In the genomic region with DNA sequence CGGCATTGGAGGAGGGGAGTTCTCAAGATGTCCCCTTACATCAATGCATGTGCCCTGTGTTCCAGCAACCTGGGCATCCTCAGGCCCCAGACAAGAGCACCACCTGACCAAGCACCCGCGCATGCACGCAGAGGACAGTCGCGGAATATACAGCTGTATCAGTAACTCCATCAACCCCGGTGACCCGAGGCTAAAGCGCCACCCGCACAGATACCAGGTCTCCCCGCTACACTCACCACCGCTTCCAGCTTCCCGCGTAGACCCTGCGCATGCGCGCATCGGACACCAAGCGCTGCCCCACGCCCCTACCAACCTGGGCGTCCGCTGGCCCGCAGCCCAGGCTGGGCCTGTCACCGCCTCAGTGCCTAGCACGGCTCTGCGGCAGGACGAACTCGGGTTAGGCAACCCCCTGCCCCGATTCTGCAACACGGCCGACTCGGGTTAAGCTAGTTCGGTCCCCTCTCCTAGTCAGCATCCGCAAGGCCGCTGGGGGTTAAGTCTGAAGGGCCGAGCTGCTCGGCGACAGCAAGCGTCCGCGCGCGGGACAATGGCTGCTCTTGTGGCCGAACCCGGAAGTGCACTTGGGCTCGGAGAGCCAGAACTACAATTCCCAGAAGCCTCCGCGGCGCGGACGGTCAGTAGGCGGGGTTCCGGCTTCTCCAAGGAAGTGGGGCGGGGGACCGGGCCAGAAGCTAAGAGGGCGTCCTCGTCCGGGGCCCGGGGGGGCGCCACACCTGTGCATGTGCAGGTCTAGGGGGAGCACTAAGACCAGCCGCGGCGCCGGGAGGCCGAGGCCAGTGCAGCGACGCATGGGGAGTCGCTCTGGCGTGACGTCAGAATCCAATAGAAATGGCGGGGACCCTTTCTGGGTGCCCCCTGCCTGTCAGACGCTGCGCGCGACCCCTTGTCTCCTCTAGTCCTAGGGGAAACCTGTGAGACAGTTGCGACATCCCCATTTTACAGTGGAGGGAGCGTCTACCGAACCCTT, we compare ENCODE assay signal across 1 cellular context.
TF ChIP-seq lines count a peak whose summit lies in the region.

A gene (minus strand): TSS at position 561 of the 988 bp plus-strand sequence. CDS start 3,188 bp downstream, outside the sequence.

TF ChIP-seq in WTC11, 78 proteins besides CTCF, POLR2A, EP300 and RAD21 (continued from another document):
- TF ChIP-seq, protein P1, sequence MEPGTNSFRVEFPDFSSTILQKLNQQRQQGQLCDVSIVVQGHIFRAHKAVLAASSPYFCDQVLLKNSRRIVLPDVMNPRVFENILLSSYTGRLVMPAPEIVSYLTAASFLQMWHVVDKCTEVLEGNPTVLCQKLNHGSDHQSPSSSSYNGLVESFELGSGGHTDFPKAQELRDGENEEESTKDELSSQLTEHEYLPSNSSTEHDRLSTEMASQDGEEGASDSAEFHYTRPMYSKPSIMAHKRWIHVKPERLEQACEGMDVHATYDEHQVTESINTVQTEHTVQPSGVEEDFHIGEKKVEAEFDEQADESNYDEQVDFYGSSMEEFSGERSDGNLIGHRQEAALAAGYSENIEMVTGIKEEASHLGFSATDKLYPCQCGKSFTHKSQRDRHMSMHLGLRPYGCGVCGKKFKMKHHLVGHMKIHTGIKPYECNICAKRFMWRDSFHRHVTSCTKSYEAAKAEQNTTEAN (CRISPR knock-in tag; IDR thresholded peaks at IDR 0.05), result peak; percentile 82; the same call in 1 of the 2 replicates
- no peak for TF ChIP-seq GRHL2 (CRISPR knock-in tag; IDR thresholded peaks at IDR 0.05; ENCODE audit: insufficient replicate concordance, severe bottlenecking)
- TF ChIP-seq, protein P2, sequence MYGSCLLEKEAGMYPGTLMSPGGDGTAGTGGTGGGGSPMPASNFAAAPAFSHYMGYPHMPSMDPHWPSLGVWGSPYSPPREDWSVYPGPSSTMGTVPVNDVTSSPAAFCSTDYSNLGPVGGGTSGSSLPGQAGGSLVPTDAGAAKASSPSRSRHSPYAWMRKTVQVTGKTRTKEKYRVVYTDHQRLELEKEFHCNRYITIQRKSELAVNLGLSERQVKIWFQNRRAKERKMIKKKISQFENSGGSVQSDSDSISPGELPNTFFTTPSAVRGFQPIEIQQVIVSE (CRISPR knock-in tag; IDR thresholded peaks at IDR 0.05; ENCODE audit: borderline replicate concordance), result no peak
- TF ChIP-seq, protein P3, sequence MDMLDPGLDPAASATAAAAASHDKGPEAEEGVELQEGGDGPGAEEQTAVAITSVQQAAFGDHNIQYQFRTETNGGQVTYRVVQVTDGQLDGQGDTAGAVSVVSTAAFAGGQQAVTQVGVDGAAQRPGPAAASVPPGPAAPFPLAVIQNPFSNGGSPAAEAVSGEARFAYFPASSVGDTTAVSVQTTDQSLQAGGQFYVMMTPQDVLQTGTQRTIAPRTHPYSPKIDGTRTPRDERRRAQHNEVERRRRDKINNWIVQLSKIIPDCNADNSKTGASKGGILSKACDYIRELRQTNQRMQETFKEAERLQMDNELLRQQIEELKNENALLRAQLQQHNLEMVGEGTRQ (CRISPR knock-in tag; IDR thresholded peaks at IDR 0.05), result peak; percentile 11
- TF ChIP-seq NFE2L1 (CRISPR knock-in tag; IDR thresholded peaks at IDR 0.05), result peak; percentile 69; the same call in 1 of the 2 replicates
- no peak for TF ChIP-seq ESRRA (CRISPR knock-in tag; IDR thresholded peaks at IDR 0.05; ENCODE audit: borderline replicate concordance)
- 0 out of 2 replicates have a peak, but pooled peaks have one; percentile 48 for TF ChIP-seq SMAD4 (CRISPR knock-in tag; IDR thresholded peaks at IDR 0.05)
- 0 out of 2 replicates have a peak, but pooled peaks have one; percentile 53 for TF ChIP-seq TP53 (CRISPR knock-in tag; IDR thresholded peaks at IDR 0.05)
- TF ChIP-seq FOXK1 (CRISPR knock-in tag; IDR thresholded peaks at IDR 0.05), result peak; percentile 66; the same call in 1 of the 2 replicates
- TF ChIP-seq, protein P4, sequence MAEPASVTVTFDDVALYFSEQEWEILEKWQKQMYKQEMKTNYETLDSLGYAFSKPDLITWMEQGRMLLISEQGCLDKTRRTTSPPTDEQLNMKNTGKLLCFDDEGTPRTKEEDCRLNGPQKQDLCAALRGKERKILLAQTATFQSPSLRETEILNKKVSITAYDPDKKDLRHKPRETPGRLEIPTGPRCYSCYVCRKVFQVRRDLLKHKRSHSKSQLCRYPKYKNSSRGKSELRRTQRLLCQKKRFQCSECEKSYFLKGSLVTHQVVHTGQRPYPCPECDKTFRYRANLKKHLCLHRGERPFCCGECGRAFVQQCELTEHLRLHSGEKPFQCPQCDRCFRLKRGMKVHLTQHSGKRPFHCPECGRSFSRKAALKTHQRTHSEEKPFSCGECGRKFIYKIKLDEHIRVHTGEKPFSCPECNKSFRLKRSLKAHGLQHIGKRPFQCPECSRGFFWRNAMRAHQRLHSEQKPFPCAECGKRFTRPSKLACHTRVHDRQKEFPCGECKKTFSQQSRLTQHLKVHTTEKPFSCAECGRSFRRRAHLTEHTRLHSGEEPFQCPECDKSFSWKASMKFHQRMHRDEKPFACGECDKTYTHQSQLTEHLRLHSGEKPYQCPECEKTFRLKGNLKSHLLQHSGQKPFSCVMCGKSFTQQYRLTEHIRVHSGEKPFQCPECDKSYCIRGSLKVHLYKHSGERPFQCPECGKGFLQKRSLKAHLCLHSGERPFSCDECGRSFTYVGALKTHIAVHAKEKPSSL (CRISPR knock-in tag; conservative IDR thresholded peaks at IDR 0.05), result no peak
- no peak for TF ChIP-seq ZNF219 (CRISPR knock-in tag; IDR thresholded peaks at IDR 0.05; ENCODE audit: borderline replicate concordance)
- no peak for TF ChIP-seq ZNF232 (CRISPR knock-in tag; IDR thresholded peaks at IDR 0.05)
- TF ChIP-seq, protein P5, sequence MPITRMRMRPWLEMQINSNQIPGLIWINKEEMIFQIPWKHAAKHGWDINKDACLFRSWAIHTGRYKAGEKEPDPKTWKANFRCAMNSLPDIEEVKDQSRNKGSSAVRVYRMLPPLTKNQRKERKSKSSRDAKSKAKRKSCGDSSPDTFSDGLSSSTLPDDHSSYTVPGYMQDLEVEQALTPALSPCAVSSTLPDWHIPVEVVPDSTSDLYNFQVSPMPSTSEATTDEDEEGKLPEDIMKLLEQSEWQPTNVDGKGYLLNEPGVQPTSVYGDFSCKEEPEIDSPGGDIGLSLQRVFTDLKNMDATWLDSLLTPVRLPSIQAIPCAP (CRISPR knock-in tag; IDR thresholded peaks at IDR 0.05), result peak; percentile 72
- peak; percentile 65; the same call in 1 of the 2 replicates for TF ChIP-seq GABPB1 (CRISPR knock-in tag; IDR thresholded peaks at IDR 0.05)
- TF ChIP-seq, protein P6, sequence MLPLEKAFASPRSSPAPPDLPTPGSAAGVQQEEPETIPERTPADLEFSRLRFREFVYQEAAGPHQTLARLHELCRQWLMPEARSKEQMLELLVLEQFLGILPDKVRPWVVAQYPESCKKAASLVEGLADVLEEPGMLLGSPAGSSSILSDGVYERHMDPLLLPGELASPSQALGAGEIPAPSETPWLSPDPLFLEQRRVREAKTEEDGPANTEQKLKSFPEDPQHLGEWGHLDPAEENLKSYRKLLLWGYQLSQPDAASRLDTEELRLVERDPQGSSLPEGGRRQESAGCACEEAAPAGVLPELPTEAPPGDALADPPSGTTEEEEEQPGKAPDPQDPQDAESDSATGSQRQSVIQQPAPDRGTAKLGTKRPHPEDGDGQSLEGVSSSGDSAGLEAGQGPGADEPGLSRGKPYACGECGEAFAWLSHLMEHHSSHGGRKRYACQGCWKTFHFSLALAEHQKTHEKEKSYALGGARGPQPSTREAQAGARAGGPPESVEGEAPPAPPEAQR (CRISPR knock-in tag; IDR thresholded peaks at IDR 0.05), result no peak
- TF ChIP-seq, protein P7, sequence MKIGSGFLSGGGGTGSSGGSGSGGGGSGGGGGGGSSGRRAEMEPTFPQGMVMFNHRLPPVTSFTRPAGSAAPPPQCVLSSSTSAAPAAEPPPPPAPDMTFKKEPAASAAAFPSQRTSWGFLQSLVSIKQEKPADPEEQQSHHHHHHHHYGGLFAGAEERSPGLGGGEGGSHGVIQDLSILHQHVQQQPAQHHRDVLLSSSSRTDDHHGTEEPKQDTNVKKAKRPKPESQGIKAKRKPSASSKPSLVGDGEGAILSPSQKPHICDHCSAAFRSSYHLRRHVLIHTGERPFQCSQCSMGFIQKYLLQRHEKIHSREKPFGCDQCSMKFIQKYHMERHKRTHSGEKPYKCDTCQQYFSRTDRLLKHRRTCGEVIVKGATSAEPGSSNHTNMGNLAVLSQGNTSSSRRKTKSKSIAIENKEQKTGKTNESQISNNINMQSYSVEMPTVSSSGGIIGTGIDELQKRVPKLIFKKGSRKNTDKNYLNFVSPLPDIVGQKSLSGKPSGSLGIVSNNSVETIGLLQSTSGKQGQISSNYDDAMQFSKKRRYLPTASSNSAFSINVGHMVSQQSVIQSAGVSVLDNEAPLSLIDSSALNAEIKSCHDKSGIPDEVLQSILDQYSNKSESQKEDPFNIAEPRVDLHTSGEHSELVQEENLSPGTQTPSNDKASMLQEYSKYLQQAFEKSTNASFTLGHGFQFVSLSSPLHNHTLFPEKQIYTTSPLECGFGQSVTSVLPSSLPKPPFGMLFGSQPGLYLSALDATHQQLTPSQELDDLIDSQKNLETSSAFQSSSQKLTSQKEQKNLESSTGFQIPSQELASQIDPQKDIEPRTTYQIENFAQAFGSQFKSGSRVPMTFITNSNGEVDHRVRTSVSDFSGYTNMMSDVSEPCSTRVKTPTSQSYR (CRISPR knock-in tag; IDR thresholded peaks at IDR 0.05), result no peak
- TF ChIP-seq, protein P8, sequence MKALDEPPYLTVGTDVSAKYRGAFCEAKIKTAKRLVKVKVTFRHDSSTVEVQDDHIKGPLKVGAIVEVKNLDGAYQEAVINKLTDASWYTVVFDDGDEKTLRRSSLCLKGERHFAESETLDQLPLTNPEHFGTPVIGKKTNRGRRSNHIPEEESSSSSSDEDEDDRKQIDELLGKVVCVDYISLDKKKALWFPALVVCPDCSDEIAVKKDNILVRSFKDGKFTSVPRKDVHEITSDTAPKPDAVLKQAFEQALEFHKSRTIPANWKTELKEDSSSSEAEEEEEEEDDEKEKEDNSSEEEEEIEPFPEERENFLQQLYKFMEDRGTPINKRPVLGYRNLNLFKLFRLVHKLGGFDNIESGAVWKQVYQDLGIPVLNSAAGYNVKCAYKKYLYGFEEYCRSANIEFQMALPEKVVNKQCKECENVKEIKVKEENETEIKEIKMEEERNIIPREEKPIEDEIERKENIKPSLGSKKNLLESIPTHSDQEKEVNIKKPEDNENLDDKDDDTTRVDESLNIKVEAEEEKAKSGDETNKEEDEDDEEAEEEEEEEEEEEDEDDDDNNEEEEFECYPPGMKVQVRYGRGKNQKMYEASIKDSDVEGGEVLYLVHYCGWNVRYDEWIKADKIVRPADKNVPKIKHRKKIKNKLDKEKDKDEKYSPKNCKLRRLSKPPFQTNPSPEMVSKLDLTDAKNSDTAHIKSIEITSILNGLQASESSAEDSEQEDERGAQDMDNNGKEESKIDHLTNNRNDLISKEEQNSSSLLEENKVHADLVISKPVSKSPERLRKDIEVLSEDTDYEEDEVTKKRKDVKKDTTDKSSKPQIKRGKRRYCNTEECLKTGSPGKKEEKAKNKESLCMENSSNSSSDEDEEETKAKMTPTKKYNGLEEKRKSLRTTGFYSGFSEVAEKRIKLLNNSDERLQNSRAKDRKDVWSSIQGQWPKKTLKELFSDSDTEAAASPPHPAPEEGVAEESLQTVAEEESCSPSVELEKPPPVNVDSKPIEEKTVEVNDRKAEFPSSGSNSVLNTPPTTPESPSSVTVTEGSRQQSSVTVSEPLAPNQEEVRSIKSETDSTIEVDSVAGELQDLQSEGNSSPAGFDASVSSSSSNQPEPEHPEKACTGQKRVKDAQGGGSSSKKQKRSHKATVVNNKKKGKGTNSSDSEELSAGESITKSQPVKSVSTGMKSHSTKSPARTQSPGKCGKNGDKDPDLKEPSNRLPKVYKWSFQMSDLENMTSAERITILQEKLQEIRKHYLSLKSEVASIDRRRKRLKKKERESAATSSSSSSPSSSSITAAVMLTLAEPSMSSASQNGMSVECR (CRISPR knock-in tag; IDR thresholded peaks at IDR 0.05; ENCODE audit: borderline replicate concordance), result peak; percentile 85; the same call in 1 of the 2 replicates
- TF ChIP-seq MYBL2 (CRISPR knock-in tag; IDR thresholded peaks at IDR 0.05), result peak; percentile 57; the same call in 1 of the 2 replicates
- no peak for TF ChIP-seq JUN (CRISPR knock-in tag; IDR thresholded peaks at IDR 0.05)
- TF ChIP-seq, protein P9, sequence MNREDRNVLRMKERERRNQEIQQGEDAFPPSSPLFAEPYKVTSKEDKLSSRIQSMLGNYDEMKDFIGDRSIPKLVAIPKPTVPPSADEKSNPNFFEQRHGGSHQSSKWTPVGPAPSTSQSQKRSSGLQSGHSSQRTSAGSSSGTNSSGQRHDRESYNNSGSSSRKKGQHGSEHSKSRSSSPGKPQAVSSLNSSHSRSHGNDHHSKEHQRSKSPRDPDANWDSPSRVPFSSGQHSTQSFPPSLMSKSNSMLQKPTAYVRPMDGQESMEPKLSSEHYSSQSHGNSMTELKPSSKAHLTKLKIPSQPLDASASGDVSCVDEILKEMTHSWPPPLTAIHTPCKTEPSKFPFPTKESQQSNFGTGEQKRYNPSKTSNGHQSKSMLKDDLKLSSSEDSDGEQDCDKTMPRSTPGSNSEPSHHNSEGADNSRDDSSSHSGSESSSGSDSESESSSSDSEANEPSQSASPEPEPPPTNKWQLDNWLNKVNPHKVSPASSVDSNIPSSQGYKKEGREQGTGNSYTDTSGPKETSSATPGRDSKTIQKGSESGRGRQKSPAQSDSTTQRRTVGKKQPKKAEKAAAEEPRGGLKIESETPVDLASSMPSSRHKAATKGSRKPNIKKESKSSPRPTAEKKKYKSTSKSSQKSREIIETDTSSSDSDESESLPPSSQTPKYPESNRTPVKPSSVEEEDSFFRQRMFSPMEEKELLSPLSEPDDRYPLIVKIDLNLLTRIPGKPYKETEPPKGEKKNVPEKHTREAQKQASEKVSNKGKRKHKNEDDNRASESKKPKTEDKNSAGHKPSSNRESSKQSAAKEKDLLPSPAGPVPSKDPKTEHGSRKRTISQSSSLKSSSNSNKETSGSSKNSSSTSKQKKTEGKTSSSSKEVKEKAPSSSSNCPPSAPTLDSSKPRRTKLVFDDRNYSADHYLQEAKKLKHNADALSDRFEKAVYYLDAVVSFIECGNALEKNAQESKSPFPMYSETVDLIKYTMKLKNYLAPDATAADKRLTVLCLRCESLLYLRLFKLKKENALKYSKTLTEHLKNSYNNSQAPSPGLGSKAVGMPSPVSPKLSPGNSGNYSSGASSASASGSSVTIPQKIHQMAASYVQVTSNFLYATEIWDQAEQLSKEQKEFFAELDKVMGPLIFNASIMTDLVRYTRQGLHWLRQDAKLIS (CRISPR knock-in tag; IDR thresholded peaks at IDR 0.05; ENCODE audit: borderline replicate concordance), result no peak
- TF ChIP-seq, protein P10, sequence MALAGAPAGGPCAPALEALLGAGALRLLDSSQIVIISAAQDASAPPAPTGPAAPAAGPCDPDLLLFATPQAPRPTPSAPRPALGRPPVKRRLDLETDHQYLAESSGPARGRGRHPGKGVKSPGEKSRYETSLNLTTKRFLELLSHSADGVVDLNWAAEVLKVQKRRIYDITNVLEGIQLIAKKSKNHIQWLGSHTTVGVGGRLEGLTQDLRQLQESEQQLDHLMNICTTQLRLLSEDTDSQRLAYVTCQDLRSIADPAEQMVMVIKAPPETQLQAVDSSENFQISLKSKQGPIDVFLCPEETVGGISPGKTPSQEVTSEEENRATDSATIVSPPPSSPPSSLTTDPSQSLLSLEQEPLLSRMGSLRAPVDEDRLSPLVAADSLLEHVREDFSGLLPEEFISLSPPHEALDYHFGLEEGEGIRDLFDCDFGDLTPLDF (CRISPR knock-in tag; IDR thresholded peaks at IDR 0.05), result no peak
- peak; percentile 76; the same call in 1 of the 2 replicates for TF ChIP-seq FOXP1 (CRISPR knock-in tag; IDR thresholded peaks at IDR 0.05; ENCODE audit: borderline replicate concordance)
- TF ChIP-seq, protein P11, sequence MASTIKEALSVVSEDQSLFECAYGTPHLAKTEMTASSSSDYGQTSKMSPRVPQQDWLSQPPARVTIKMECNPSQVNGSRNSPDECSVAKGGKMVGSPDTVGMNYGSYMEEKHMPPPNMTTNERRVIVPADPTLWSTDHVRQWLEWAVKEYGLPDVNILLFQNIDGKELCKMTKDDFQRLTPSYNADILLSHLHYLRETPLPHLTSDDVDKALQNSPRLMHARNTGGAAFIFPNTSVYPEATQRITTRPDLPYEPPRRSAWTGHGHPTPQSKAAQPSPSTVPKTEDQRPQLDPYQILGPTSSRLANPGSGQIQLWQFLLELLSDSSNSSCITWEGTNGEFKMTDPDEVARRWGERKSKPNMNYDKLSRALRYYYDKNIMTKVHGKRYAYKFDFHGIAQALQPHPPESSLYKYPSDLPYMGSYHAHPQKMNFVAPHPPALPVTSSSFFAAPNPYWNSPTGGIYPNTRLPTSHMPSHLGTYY (CRISPR knock-in tag; IDR thresholded peaks at IDR 0.05), result no peak
- TF ChIP-seq ETV6 (CRISPR knock-in tag; IDR thresholded peaks at IDR 0.05), result peak; percentile 79; the same call in 1 of the 2 replicates
